8 cellular contexts compared by ENCODE assay signal in genomic region chr4:101345596-101346311, GRCh38. TPM values are rescaled to one million over a fixed set of nuclear protein-coding genes. Genes with fewer than 3 reads are reported as not detected.
DNase-seq lines count a peak whose midpoint lies in the region; ATAC-seq and TF ChIP-seq lines count a peak whose summit lies in the region.

No MANE protein-coding gene starts in this region.

- ATAC-seq in Panc1 = no peak

- H3K27ac ChIP-seq in Panc1 (ENCODE audit: low read length) = peak overlapping the region; percentile 65

- no peak for TF ChIP-seq CTCF in HFF-Myc (IDR thresholded peaks at IDR 0.05; ENCODE audit: low read depth, low read length, missing control alignments)
- TF ChIP-seq CTCF in Panc1 (IDR thresholded peaks at IDR 0.05) = no peak

- no peaks in the 10 kb centered on the region for H3K9me3 ChIP-seq in Panc1 (ENCODE audit: control insufficient read depth, insufficient read depth, low read depth, low read length)
- no peaks in the 10 kb centered on the region for H3K9me3 ChIP-seq in neuron (ENCODE audit: low read length)

- H3K4me1 ChIP-seq in Panc1 (ENCODE audit: control insufficient read depth, insufficient read depth, low read length) = peaks cover 14% of the 10 kb centered on the region
- peaks cover 15% of the 10 kb centered on the region for H3K4me1 ChIP-seq in neuron (ENCODE audit: insufficient read depth, low read length)

- in situ Hi-C loops in Panc1 (cut with HindIII; ENCODE audit: low pct_unique_long_range_greater_than_20kb, low sequenced_read_pairs) = no loop called here

- peak overlapping the region; percentile 80 for H3K4me3 ChIP-seq in HFF-Myc (replicated peaks; ENCODE audit: low read depth, low read length)
- peak overlapping the region; percentile 72 to 78 for H3K4me3 ChIP-seq in Panc1 (ENCODE audit: low read depth in 2 of 2, low read length in 2 of 2)
- H3K4me3 ChIP-seq in neuron (ENCODE audit: low read length) = peak overlapping the region; percentile 87

- H3K36me3 ChIP-seq in Panc1 (ENCODE audit: control insufficient read depth, insufficient read depth, low read length) (no peaks in the 10 kb centered on the region; the same call in 1 of the 2 replicates), neuron (ENCODE audit: insufficient read depth, low read length) (no peaks in the 10 kb centered on the region)

- CTCF ChIA-PET in Panc1 (lab: Charles Lee) = no interaction called here

- POLR2A ChIA-PET in Panc1 (lab: Charles Lee) = interaction anchor here (0.6 kb wide), 1 partner anchor 672 kb away, joined by 5 read pairs; no protein-coding TSS in a partner anchor

- intact Hi-C loops in Panc1 (cut with micrococcal nuclease; ENCODE audit: unreplicated experiment) = loop anchor here (5.0 kb wide), 1 partner anchor 158 kb away; no protein-coding TSS in a partner anchor

- H2AFZ ChIP-seq in neuron (ENCODE audit: low read depth, low read length) = peak overlapping the region; percentile 11

- BruUV-seq in Panc1 (replicated peaks; lab: Mats Ljungman, UMichigan) = no TSS peak

- no peaks in the 10 kb centered on the region for H3K27me3 ChIP-seq in Panc1 (ENCODE audit: control insufficient read depth, insufficient read depth, low read length)
- H3K27me3 ChIP-seq in neuron (ENCODE audit: insufficient read depth, low read length) = peaks cover 4% of the 10 kb centered on the region

- DNase-seq in CMK (ENCODE audit: low read depth) (peak; percentile 40), HFF-Myc (ENCODE audit: extremely low read depth, low read depth) (no peak), Panc1 (ENCODE audit: low read depth, low spot score) (no peak), activated gamma-delta T cell treated with Interleukin-2 at 50 U/mL for 16 hours (peak; percentile 55), foreskin melanocyte (peak; percentile 23), superior temporal gyrus (ENCODE audit: extremely low spot score) (peak; percentile 62), pons (ENCODE audit: low spot score) (no peak)

RNA-seq across cellular contexts. Expression of gene PPP3CA, which starts 1.6 kb away (rescaled TPM):
- total RNA-seq in Panc1 (2021; ENCODE audit: unreplicated experiment) = 31.0 TPM
- 23.1 TPM for polyA plus RNA-seq in Panc1 (2012; ENCODE audit: insufficient read length)

Comparison
In these comparisons a context has a peak if more than half of its experiments do, and no peak if none do; other contexts are left out.
1. DNase-seq: peak in CMK (single experiment), activated gamma-delta T cell treated with Interleukin-2 at 50 U/mL for 16 hours (single experiment), foreskin melanocyte (single experiment) and superior temporal gyrus (single experiment); none in HFF-Myc (single experiment), Panc1 (single experiment) and pons (single experiment).
2. Peak in every context shown above with its lines, with median percentiles within 50 percentile points of each other: H3K4me3 ChIP-seq.